In genomic region chr12:77377116-77377515, GRCh38 we compare ENCODE assay signal across 1 cellular context.
TF ChIP-seq lines count a peak whose summit lies in the region.

No MANE protein-coding gene starts in this region.

TF ChIP-seq in IMR-90, 13 proteins besides CTCF, POLR2A, EP300 and RAD21 (continued from another document):
- TF ChIP-seq MAFK (IDR thresholded peaks at IDR 0.05; ENCODE audit: low read depth, low read length) (no peak), MAZ (IDR thresholded peaks at IDR 0.05; ENCODE audit: borderline replicate concordance, low read depth, low read length) (no peak), CEBPB (IDR thresholded peaks at IDR 0.05; ENCODE audit: low read depth, low read length) (no peak)
TF ChIP-seq in IMR-90: peak in this region for 0.
